Comparison of ENCODE assay signal across 8 cellular contexts in the genomic region with DNA sequence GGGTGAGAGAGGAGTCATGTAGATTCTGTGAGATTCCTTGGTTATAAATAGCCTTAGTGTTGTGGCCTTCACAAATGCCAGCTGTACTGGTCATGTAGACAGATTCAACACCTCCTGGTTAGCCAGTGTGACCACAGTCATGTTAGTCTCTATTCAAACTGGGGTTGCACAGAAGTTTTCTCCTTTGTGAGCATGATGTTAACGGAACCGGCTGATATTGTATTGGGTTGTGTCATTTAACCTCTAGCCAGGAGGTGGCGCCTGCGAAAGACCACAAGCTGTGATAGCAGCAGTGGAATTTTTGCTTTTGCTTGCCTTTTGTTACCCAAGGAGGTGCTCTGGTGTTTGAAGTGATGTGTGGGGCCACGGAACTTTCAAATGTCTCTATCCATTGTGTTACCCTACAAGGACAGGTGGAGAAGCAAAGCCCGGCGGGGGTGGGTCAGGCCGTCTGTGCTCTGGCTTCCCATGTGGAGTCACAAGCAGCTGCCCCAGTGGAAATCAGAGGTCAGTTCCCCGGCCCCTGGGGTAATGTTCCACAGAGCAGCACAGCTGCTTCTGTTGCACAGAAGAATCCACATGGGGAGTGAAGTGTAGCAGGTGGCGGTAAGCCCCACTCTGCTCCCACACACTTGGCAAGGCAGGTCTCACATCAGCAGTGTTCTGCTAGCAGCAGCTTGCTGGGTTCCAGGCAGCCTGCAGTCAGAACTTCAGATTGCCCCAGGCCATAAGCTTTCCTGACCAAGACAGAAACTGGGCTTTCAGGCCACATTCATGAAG.
DNase-seq lines count a peak whose midpoint lies in the region; ATAC-seq, FAIRE-seq and TF ChIP-seq lines count a peak whose summit lies in the region.

No MANE protein-coding gene starts in this region.

- peak; percentile 68 for TF ChIP-seq CTCF in HFF-Myc (IDR thresholded peaks at IDR 0.05; ENCODE audit: low read depth, low read length, missing control alignments)
- peak; percentile 66 for TF ChIP-seq CTCF in WI38 (IDR thresholded peaks at IDR 0.05; ENCODE audit: low read depth, low read length)
- TF ChIP-seq CTCF in gastroesophageal sphincter (IDR thresholded peaks at IDR 0.05): peak; percentile 18 to 62 (median 50)
- TF ChIP-seq CTCF in pancreas (IDR thresholded peaks at IDR 0.05): peak; percentile 26 to 57 (median 35)
- TF ChIP-seq CTCF in omental fat pad (IDR thresholded peaks at IDR 0.05): no peak

- DNase-seq in HFF-Myc (ENCODE audit: extremely low read depth, low read depth): no peak
- DNase-seq in pancreas: peak; percentile 12 to 72 (median 49)
- DNase-seq in T-helper 17 cell: no peak
- DNase-seq in omental fat pad (ENCODE audit: low spot score): no peak

- FAIRE-seq in pancreas (lab: Jason Lieb, UNC): no peak

- 23 to 32% methylated on average over 3 to 4 of the region's 10 CpGs for WGBS in gastroesophageal sphincter (ENCODE audit: low coverage in 1 of 2), 2 donors
- 21 to 24% methylated on average over 10 of the region's 10 CpGs for whole genome bisulfite sequencing in pancreas, 2 donors

- peak; percentile 50 for ATAC-seq in gastroesophageal sphincter
- peak; percentile 77 to 92 (median 86) for ATAC-seq in pancreas
- no peak for ATAC-seq in T-helper 17 cell
- ATAC-seq in omental fat pad (ENCODE audit: low FRiP score): no peak
- ATAC-seq in HG03039 (IDR thresholded peaks at IDR 0.05; ENCODE audit: unreplicated experiment): no peak

- H3K27me3 ChIP-seq in BLaER1: no peaks in the 10 kb centered on the region
- H3K27me3 ChIP-seq in gastroesophageal sphincter: no peaks in the 10 kb centered on the region
- H3K27me3 ChIP-seq in pancreas: no peaks in the 10 kb centered on the region

- H3K9me3 ChIP-seq in BLaER1: no peaks in the 10 kb centered on the region
- H3K9me3 ChIP-seq in gastroesophageal sphincter: no peaks in the 10 kb centered on the region
- no peaks in the 10 kb centered on the region for H3K9me3 ChIP-seq in pancreas
- no peaks in the 10 kb centered on the region for H3K9me3 ChIP-seq in T-helper 17 cell (ENCODE audit: control insufficient read depth, low read length, poor library complexity, severe bottlenecking)

- H3K36me3 ChIP-seq in BLaER1 (no peaks in the 10 kb centered on the region), gastroesophageal sphincter (no peaks in the 10 kb centered on the region), pancreas (no peaks in the 10 kb centered on the region)

- TF ChIP-seq EP300 in gastroesophageal sphincter (IDR thresholded peaks at IDR 0.05): no peak

- H3K27ac Mint-ChIP-seq in T-helper 17 cell: no peak overlapping the region

- no peak for TF ChIP-seq POLR2A in gastroesophageal sphincter (IDR thresholded peaks at IDR 0.05)

- no peak overlapping the region for H3K27ac ChIP-seq in BLaER1
- H3K27ac ChIP-seq in gastroesophageal sphincter: no peak overlapping the region
- H3K27ac ChIP-seq in pancreas: no peak overlapping the region

- H3K4me1 Mint-ChIP-seq in T-helper 17 cell: no peaks in the 10 kb centered on the region

- H3K9ac ChIP-seq in BLaER1: no peak overlapping the region

- no peak overlapping the region for H3K4me3 Mint-ChIP-seq in T-helper 17 cell

- peak overlapping the region; percentile 42 for H3K4me2 ChIP-seq in BLaER1

- intact Hi-C loops in pancreas (cut with DNase I): no loop called here

- no peak overlapping the region for H3K4me3 ChIP-seq in BLaER1
- no peak overlapping the region for H3K4me3 ChIP-seq in HFF-Myc (replicated peaks; ENCODE audit: low read depth, low read length)
- no peak overlapping the region for H3K4me3 ChIP-seq in WI38 (ENCODE audit: low read depth, low read length)
- H3K4me3 ChIP-seq in gastroesophageal sphincter: no peak overlapping the region
- H3K4me3 ChIP-seq in pancreas: no peak overlapping the region

- no peaks in the 10 kb centered on the region for H4K20me1 ChIP-seq in BLaER1

- H3K4me1 ChIP-seq in BLaER1 (peaks cover 6% of the 10 kb centered on the region), gastroesophageal sphincter (peaks cover 0 to 11% (median 0%) of the 10 kb centered on the region in 3 donors), pancreas (no peaks in the 10 kb centered on the region)

- peaks cover 2% of the 10 kb centered on the region for H3K36me3 Mint-ChIP-seq in T-helper 17 cell (ENCODE audit: low read depth)

- H3K27me3 Mint-ChIP-seq in T-helper 17 cell: peaks cover 33% of the 10 kb centered on the region

Comparison
In these comparisons a context has a peak if more than half of its experiments do, and no peak if none do; other contexts are left out.
1. DNase-seq: peak in pancreas (6 of 6); none in HFF-Myc (single experiment), T-helper 17 cell (0 of 3) and omental fat pad (single experiment).
2. CTCF ChIP-seq: peak in HFF-Myc (single experiment), WI38 (single experiment), gastroesophageal sphincter (4 of 4) and pancreas (4 of 4); none in omental fat pad (0 of 3).
3. ATAC-seq: peak in gastroesophageal sphincter (single experiment) and pancreas (4 of 4); none in T-helper 17 cell (single experiment), omental fat pad (single experiment) and HG03039 (single experiment).